In the genomic region with DNA sequence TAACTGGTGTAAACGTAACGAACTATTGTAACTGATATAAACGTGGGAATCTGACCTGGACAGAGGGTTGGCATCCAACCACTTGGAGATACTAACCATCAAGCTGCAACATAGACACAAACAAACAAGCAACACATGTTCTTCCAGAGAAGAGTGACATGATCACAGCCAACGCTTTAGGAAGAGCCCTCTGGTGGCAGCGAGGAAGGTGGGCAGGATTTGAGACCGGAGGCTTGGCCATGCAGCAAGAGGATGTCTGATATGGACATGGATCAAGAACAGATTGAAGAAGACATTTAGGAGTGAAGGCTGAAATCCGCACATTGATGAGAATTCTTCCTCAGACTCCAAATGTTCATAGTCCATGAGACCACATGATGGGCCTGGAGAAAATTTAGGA, we compare ENCODE assay signal across 7 cellular contexts. TPM values are rescaled to one million over a fixed set of nuclear protein-coding genes. Genes with fewer than 3 reads are reported as not detected.
DNase-seq lines count a peak whose midpoint lies in the region; ATAC-seq and TF ChIP-seq lines count a peak whose summit lies in the region.

No MANE protein-coding gene starts in this region.

- in situ Hi-C loops in GM13976 (cut with MboI; ENCODE audit: low sequenced_read_pairs, unreplicated experiment), result no loop called here

- no peaks in the 10 kb centered on the region for H3K36me3 ChIP-seq in neuronal stem cell (replicated peaks in 1 of 2; ENCODE audit: control insufficient read depth in 2 of 2, insufficient read depth in 2 of 2, low read length in 2 of 2)

- H3K4me1 Mint-ChIP-seq in neural crest cell, result peaks cover 26% of the 10 kb centered on the region

- no peak overlapping the region for H3K4ac ChIP-seq in neuronal stem cell (ENCODE audit: low read length)

- H3K14ac ChIP-seq in neuronal stem cell (ENCODE audit: low read length), result no peak overlapping the region

- H3K18ac ChIP-seq in neuronal stem cell (ENCODE audit: low read length), result no peak overlapping the region

- H3K27ac Mint-ChIP-seq in neural crest cell (ENCODE audit: unreplicated experiment), result no peak overlapping the region

- no peak overlapping the region for H3K4me2 ChIP-seq in neuronal stem cell (ENCODE audit: insufficient read depth, low read length, poor library complexity, severe bottlenecking)

- H3K27me3 ChIP-seq in dorsolateral prefrontal cortex (no peaks in the 10 kb centered on the region), neuronal stem cell (ENCODE audit: control insufficient read depth in 3 of 3, insufficient read depth in 3 of 3, low read depth in 1 of 3, low read length in 3 of 3) (no peaks in the 10 kb centered on the region)

- no peaks in the 10 kb centered on the region for H3K79me1 ChIP-seq in neuronal stem cell (ENCODE audit: low read depth, low read length)

- TF ChIP-seq CTCF in GM13976 (IDR thresholded peaks at IDR 0.05; ENCODE audit: borderline replicate concordance, control extremely low read depth, extremely low read depth, insufficient read depth, missing control alignments), result peak; percentile 35
- peak in 53 of 56 donors; percentile 21 to 69 (median 53) for TF ChIP-seq CTCF in dorsolateral prefrontal cortex (IDR thresholded peaks at IDR 0.05 in 54 of 56, conservative IDR thresholded peaks at IDR 0.05 in 2 of 56; ENCODE audit: low read depth in 1 of 56, partially characterized antibody in 56 of 56)
- peak; percentile 64 for TF ChIP-seq CTCF in neural crest cell (conservative IDR thresholded peaks at IDR 0.05)

- ATAC-seq in GM19324 (IDR thresholded peaks at IDR 0.05; ENCODE audit: low FRiP score, unreplicated experiment) (no peak), HG03469 (IDR thresholded peaks at IDR 0.05; ENCODE audit: unreplicated experiment) (no peak)

- intact Hi-C loops in dorsolateral prefrontal cortex (cut with DNase I), result loop anchor here in 1 of 2 donors (10.0 kb wide), 1 partner anchor 104 kb away; no protein-coding TSS in a partner anchor

- no peak overlapping the region for H3K23ac ChIP-seq in neuronal stem cell (ENCODE audit: low read depth, low read length, poor library complexity)

- no peaks in the 10 kb centered on the region for H3K27me3 Mint-ChIP-seq in neural crest cell (ENCODE audit: low read depth)

- DNase-seq in GM13976 (ENCODE audit: low spot score) (peak; percentile 45), NCI-H2227 treated with DMSO at 0.1 percent for 48 hours (lab: John Stamatoyannopoulos, UW) (peak; percentile 72), dorsolateral prefrontal cortex (peak in 2 of 10 donors; percentile 22 to 68), neural crest cell (ENCODE audit: low read depth, low spot score) (peak; percentile 30), neuronal stem cell (ENCODE audit: low spot score) (no peak)

- no peak overlapping the region for H2BK5ac ChIP-seq in neuronal stem cell (ENCODE audit: low read length)

- no peak overlapping the region for H2AFZ ChIP-seq in neuronal stem cell (ENCODE audit: low read length)

- no peaks in the 10 kb centered on the region for H3K9me3 Mint-ChIP-seq in neural crest cell

- no peak overlapping the region for H2BK12ac ChIP-seq in neuronal stem cell (ENCODE audit: low read length)

- H4K91ac ChIP-seq in neuronal stem cell (ENCODE audit: low read depth, low read length, poor library complexity), result no peak overlapping the region

- no peaks in the 10 kb centered on the region for H3K36me3 Mint-ChIP-seq in neural crest cell (ENCODE audit: low read depth)

- H3K4me1 ChIP-seq in neuronal stem cell (ENCODE audit: control insufficient read depth in 2 of 2, insufficient read depth in 1 of 2, low read depth in 1 of 2, low read length in 2 of 2), result peaks cover 8 to 18% of the 10 kb centered on the region in 2 donors

- H3K9ac ChIP-seq in neuronal stem cell (ENCODE audit: low read depth, low read length, poor library complexity), result no peak overlapping the region

- H3K4me3 Mint-ChIP-seq in neural crest cell, result no peak overlapping the region

- H2BK15ac ChIP-seq in neuronal stem cell (ENCODE audit: low read length), result no peak overlapping the region

- H2BK120ac ChIP-seq in neuronal stem cell (ENCODE audit: low read depth, low read length), result no peak overlapping the region

- no peak overlapping the region for H4K8ac ChIP-seq in neuronal stem cell (ENCODE audit: low read depth, low read length)

- no peak overlapping the region for H2AK5ac ChIP-seq in neuronal stem cell (ENCODE audit: low read depth, low read length)

- H3K9me3 ChIP-seq in neuronal stem cell (replicated peaks in 1 of 2; ENCODE audit: control insufficient read depth in 2 of 2, insufficient read depth in 1 of 2, low read depth in 1 of 2, low read length in 2 of 2), result no peaks in the 10 kb centered on the region

- WGBS in neuronal stem cell (ENCODE audit: extremely low coverage in 2 of 2, insufficient read length in 2 of 2, insufficient replicate concordance in 1 of 2), 2 donors, result no CpG with 5 or more reads among the region's 7 CpGs

- H3K4me3 ChIP-seq in dorsolateral prefrontal cortex (no peak overlapping the region), neuronal stem cell (ENCODE audit: low read length in 2 of 2) (no peak overlapping the region)

- peak overlapping the region in 7 of 59 donors; percentile 0 to 59 (median 12) for H3K27ac ChIP-seq in dorsolateral prefrontal cortex
- no peak overlapping the region for H3K27ac ChIP-seq in neuronal stem cell (replicated peaks; ENCODE audit: low read length)

RNA-seq across cellular contexts. Expression of gene TNRC6A, which starts 40.3 kb away (rescaled TPM):
- total RNA-seq in dorsolateral prefrontal cortex, result 100 to 1,000 TPM in 116 of 120 experiments, 10 to 100 TPM in 4; 88.7 to 202 (median 140) TPM
- total RNA-seq in neural crest cell, result 79.6 and 89.0 TPM in 2 replicates
- 49.6 TPM for polyA plus RNA-seq in neuronal stem cell (2013, experiment 1 of 2)
- polyA plus RNA-seq in neuronal stem cell (2013, experiment 2 of 2), result 49.9 TPM
